In genomic region chr17:15232517-15232915, GRCh38 we compare ENCODE assay signal across 25 cellular contexts. TPM values are rescaled to one million over a fixed set of nuclear protein-coding genes. Genes with fewer than 3 reads are reported as not detected.
DNase-seq lines count a peak whose midpoint lies in the region; ATAC-seq and TF ChIP-seq lines count a peak whose summit lies in the region.
"Had no signal": no experiment of that assay in that cellular context is flagged by ENCODE, and none has a peak within 500 bp of the region (broad histone marks: within the 10 kb centered on the region; RNA-seq: fewer than 3 reads in every experiment).

No MANE protein-coding gene starts in this region.

- intact Hi-C loops in IMR-90 (cut with micrococcal nuclease) = no loop called here
- intact Hi-C loops in heart right ventricle (cut with DNase I) = loop anchor here in 1 of 10 donors (10.0 kb wide), 1 partner anchor 58 kb away; no protein-coding TSS in a partner anchor
- intact Hi-C loops in sciatic nerve (cut with DNase I) = no loop called here

- no peak overlapping the region for H4K91ac ChIP-seq in IMR-90 (ENCODE audit: insufficient read depth, low read depth, low read length)

- H3K9ac ChIP-seq in IMR-90 (ENCODE audit: low read depth, low read length) = no peak overlapping the region

- no peak overlapping the region for H3K4ac ChIP-seq in IMR-90 (ENCODE audit: low read depth, low read length)

- H3K9me3 ChIP-seq in IMR-90 (ENCODE audit: control insufficient read depth, insufficient read depth, low read length) (no peaks in the 10 kb centered on the region), heart right ventricle (no peaks in the 10 kb centered on the region)
- H3K9me3 ChIP-seq: ascending aorta, BE2C, mucosa of descending colon, testis had no signal

- CTCF ChIA-PET in IMR-90 (lab: Yijun Ruan, JAX) = interaction anchor here (1.7 kb wide), 1 partner anchor 24 kb away, joined by 4 read pairs; no protein-coding TSS in a partner anchor

- in situ Hi-C loops in IMR-90 (cut with MboI; ENCODE audit: low sequenced_read_pairs) = no loop called here

- H3K27ac Mint-ChIP-seq in progenitor cell of endocrine pancreas = no peak overlapping the region
- H3K27ac Mint-ChIP-seq: activated CD4-positive, alpha-beta T cell treated with anti-CD3 and anti-CD28 coated beads, Interleukin-2, amount 10 ng/mL, durations not matched to agents 7 days and 5 days; stimulated activated effector memory CD8-positive, alpha-beta T cell treated with anti-CD3 and anti-CD28 coated beads, Interleukin-12 subunit alpha, Interleukin-12 subunit beta, amount 100 ng/mL, for 72 hours had no signal

- no peak overlapping the region for H2BK15ac ChIP-seq in IMR-90 (ENCODE audit: low read depth, low read length)

- DNase-seq in IMR-90 = no peak
- peak; percentile 8 to 20 for DNase-seq in cardiac fibroblast (ENCODE audit: low read depth in 2 of 2)
- peak in 1 of 2 donors; percentile 60 for DNase-seq in heart right ventricle
- no peak for DNase-seq in sciatic nerve (ENCODE audit: low spot score)
- no peak for DNase-seq in activated CD8-positive, alpha-beta memory T cell treated with anti-CD3 and anti-CD28 coated beads for 24 hours
- DNase-seq in progenitor cell of endocrine pancreas (ENCODE audit: low spot score, unreplicated experiment) = no peak
- no peak for DNase-seq in HuH-7.5 (ENCODE audit: low spot score)
- DNase-seq: activated CD4-positive, alpha-beta T cell treated with anti-CD3 and anti-CD28 coated beads, Interleukin-2, amount 10 ng/mL, durations not matched to agents 7 days and 5 days; activated naive CD4-positive, alpha-beta T cell treated with anti-CD3 and anti-CD28 coated beads, Interleukin-2, amount 50 U/mL, for 16 hours; BE2C; cerebellar nuclear complex; DMS79; GF-D8; mucosa of descending colon; NCI-H146; testis; WERI-Rb-1 had no signal

- peaks cover 68% of the 10 kb centered on the region for H3K36me3 ChIP-seq in IMR-90 (ENCODE audit: control insufficient read depth, insufficient read depth, low read length)
- H3K36me3 ChIP-seq in heart right ventricle = peaks cover 0 to 100% (median 64%) of the 10 kb centered on the region in 9 donors
- H3K36me3 ChIP-seq: BE2C, WERI-Rb-1 had no signal

- peaks cover 0 to 38% of the 10 kb centered on the region in 2 experiments; a peak in 1 of 4 replicates for H3K79me1 ChIP-seq in IMR-90 (ENCODE audit: low read depth in 1 of 2, low read length in 2 of 2)

- dilution Hi-C loops in IMR-90 (cut with HindIII; ENCODE audit: low sequenced_read_pairs, unreplicated experiment) = no loop called here

- H3K4me3 Mint-ChIP-seq in progenitor cell of endocrine pancreas (ENCODE audit: low read depth) = no peak overlapping the region
- H3K4me3 Mint-ChIP-seq: activated CD4-positive, alpha-beta T cell treated with anti-CD3 and anti-CD28 coated beads, Interleukin-2, amount 10 ng/mL, durations not matched to agents 7 days and 5 days; stimulated activated effector memory CD8-positive, alpha-beta T cell treated with anti-CD3 and anti-CD28 coated beads, Interleukin-12 subunit alpha, Interleukin-12 subunit beta, amount 100 ng/mL, for 72 hours had no signal

- H2AK5ac ChIP-seq in IMR-90 (ENCODE audit: low read depth, low read length) = no peak overlapping the region

- no peak overlapping the region for H4K5ac ChIP-seq in IMR-90 (ENCODE audit: low read depth, low read length)

- H2AFZ ChIP-seq in IMR-90 (replicated peaks; ENCODE audit: low read length, poor library complexity) = no peak overlapping the region
- H2AFZ ChIP-seq: hepatocyte had no signal

- H3K27me3 ChIP-seq in IMR-90 (ENCODE audit: control insufficient read depth, insufficient read depth, low read length) = no peaks in the 10 kb centered on the region
- no peaks in the 10 kb centered on the region for H3K27me3 ChIP-seq in heart right ventricle
- H3K27me3 ChIP-seq: ascending aorta, BE2C, hepatocyte, testis had no signal

- H3K18ac ChIP-seq in IMR-90 (ENCODE audit: low read depth, low read length) = no peak overlapping the region

- no peaks in the 10 kb centered on the region for H3K36me3 Mint-ChIP-seq in progenitor cell of endocrine pancreas (ENCODE audit: insufficient read depth)
- H3K36me3 Mint-ChIP-seq: stimulated activated effector memory CD8-positive, alpha-beta T cell treated with anti-CD3 and anti-CD28 coated beads, Interleukin-12 subunit alpha, Interleukin-12 subunit beta, amount 100 ng/mL, for 72 hours had no signal

- H2BK5ac ChIP-seq in IMR-90 (ENCODE audit: low read depth, low read length, poor library complexity, severe bottlenecking) = no peak overlapping the region

- peaks cover 8% of the 10 kb centered on the region; the same call in 1 of the 2 replicates for H3K9me1 ChIP-seq in IMR-90 (ENCODE audit: insufficient read depth, low read length)

- no peak overlapping the region for H2BK20ac ChIP-seq in IMR-90 (ENCODE audit: low read depth, low read length)

- peaks cover 5% of the 10 kb centered on the region for H3K4me1 ChIP-seq in IMR-90 (ENCODE audit: control insufficient read depth, insufficient read depth, low read length)
- H3K4me1 ChIP-seq in heart right ventricle = peaks cover 13 to 75% (median 58%) of the 10 kb centered on the region in 9 donors
- H3K4me1 ChIP-seq: BE2C had no signal

- no peak overlapping the region for H3K27ac ChIP-seq in IMR-90 (ENCODE audit: insufficient read depth, low read length)
- H3K27ac ChIP-seq in heart right ventricle = peak overlapping the region in 9 of 10 donors; percentile 34 to 71 (median 58)
- H3K27ac ChIP-seq: ascending aorta, hepatocyte, testis, WERI-Rb-1 had no signal

- no peak overlapping the region for H3K4me3 ChIP-seq in IMR-90 (ENCODE audit: insufficient read depth, low read depth, low read length)
- no peak overlapping the region for H3K4me3 ChIP-seq in cardiac fibroblast (replicated peaks in 1 of 2; ENCODE audit: low read depth in 2 of 2, low read length in 2 of 2)
- no peak overlapping the region for H3K4me3 ChIP-seq in heart right ventricle
- H3K4me3 ChIP-seq: ascending aorta, hepatocyte, mucosa of descending colon, testis had no signal

- BruUV-seq in IMR-90 (replicated peaks; lab: Mats Ljungman, UMichigan) = no TSS peak

- no peak for TF ChIP-seq CTCF in IMR-90 (conservative IDR thresholded peaks at IDR 0.05; ENCODE audit: low read depth, low read length)
- TF ChIP-seq CTCF in cardiac fibroblast (IDR thresholded peaks at IDR 0.05; ENCODE audit: low read depth, low read length) = no peak
- no peak for TF ChIP-seq CTCF in heart right ventricle (IDR thresholded peaks at IDR 0.05)
- no peak for TF ChIP-seq CTCF in progenitor cell of endocrine pancreas (IDR thresholded peaks at IDR 0.05; ENCODE audit: unreplicated experiment)

- no peak overlapping the region for H3K56ac ChIP-seq in IMR-90 (ENCODE audit: extremely low read depth, insufficient read depth, low read length)

- H3K4me2 ChIP-seq in IMR-90 (ENCODE audit: low read depth, low read length) = no peak overlapping the region
- H3K4me2 ChIP-seq: hepatocyte had no signal

- H3K27me3 Mint-ChIP-seq in progenitor cell of endocrine pancreas = no peaks in the 10 kb centered on the region
- H3K27me3 Mint-ChIP-seq: activated CD4-positive, alpha-beta T cell treated with anti-CD3 and anti-CD28 coated beads, Interleukin-2, amount 10 ng/mL, durations not matched to agents 7 days and 5 days had no signal

- no peaks in the 10 kb centered on the region for H3K9me3 Mint-ChIP-seq in progenitor cell of endocrine pancreas (ENCODE audit: low read depth)
- H3K9me3 Mint-ChIP-seq: activated CD4-positive, alpha-beta T cell treated with anti-CD3 and anti-CD28 coated beads, Interleukin-2, amount 10 ng/mL, durations not matched to agents 7 days and 5 days; stimulated activated effector memory CD8-positive, alpha-beta T cell treated with anti-CD3 and anti-CD28 coated beads, Interleukin-12 subunit alpha, Interleukin-12 subunit beta, amount 100 ng/mL, for 72 hours had no signal

- no peak overlapping the region for H2AK9ac ChIP-seq in IMR-90 (replicated peaks; ENCODE audit: low read depth, low read length, poor library complexity)

- no peak for TF ChIP-seq POLR2A in IMR-90 (IDR thresholded peaks at IDR 0.05; ENCODE audit: low read depth, low read length)

- no peak overlapping the region for H4K8ac ChIP-seq in IMR-90 (ENCODE audit: low read depth in 2 of 2, low read length in 2 of 2)

- ATAC-seq in IMR-90 (ENCODE audit: low read depth) = peak; percentile 33
- peak; percentile 70 to 92 (median 88) for ATAC-seq in heart right ventricle
- ATAC-seq in sciatic nerve = peak; percentile 11
- ATAC-seq in GM18907 (IDR thresholded peaks at IDR 0.05; ENCODE audit: unreplicated experiment) = no peak
- ATAC-seq: Panc1 had no signal

- peaks cover 19% of the 10 kb centered on the region; the same call in 1 of the 2 replicates for H4K20me1 ChIP-seq in IMR-90 (ENCODE audit: insufficient read depth, low read length)

- H3K23ac ChIP-seq in IMR-90 (ENCODE audit: low read depth, low read length) = no peak overlapping the region

- H3K14ac ChIP-seq in IMR-90 (replicated peaks; ENCODE audit: low read depth, low read length) = no peak overlapping the region

- POLR2A ChIA-PET in IMR-90 (lab: Charles Lee; ENCODE audit: unreplicated experiment) = no interaction called here

- TF ChIP-seq RAD21 in IMR-90 (IDR thresholded peaks at IDR 0.05; ENCODE audit: low read length) = no peak

- no peak overlapping the region for H2BK120ac ChIP-seq in IMR-90 (ENCODE audit: low read depth, low read length)

- no CpG with 5 or more reads among the region's 3 CpGs for WGBS in IMR-90 (ENCODE audit: extremely low coverage in 2 of 2, insufficient read length in 1 of 2), 2 experiments
- WGBS in heart right ventricle, 2 donors = 32 to 38% methylated on average over 3 of the region's 3 CpGs

- no peaks in the 10 kb centered on the region for H3K4me1 Mint-ChIP-seq in progenitor cell of endocrine pancreas (ENCODE audit: low read depth)
- H3K4me1 Mint-ChIP-seq: stimulated activated effector memory CD8-positive, alpha-beta T cell treated with anti-CD3 and anti-CD28 coated beads, Interleukin-12 subunit alpha, Interleukin-12 subunit beta, amount 100 ng/mL, for 72 hours had no signal

TF ChIP-seq in IMR-90, 13 proteins besides CTCF, POLR2A, EP300 and RAD21 (continues in another document):
- no peak for TF ChIP-seq SMC3 (IDR thresholded peaks at IDR 0.05; ENCODE audit: low read depth, low read length)
- TF ChIP-seq RCOR1 (IDR thresholded peaks at IDR 0.05; ENCODE audit: insufficient replicate concordance, low read length) = no peak
- TF ChIP-seq NFE2L2 (IDR thresholded peaks at IDR 0.05; ENCODE audit: low read depth, low read length) = no peak
- no peak for TF ChIP-seq CEBPB (IDR thresholded peaks at IDR 0.05; ENCODE audit: low read depth, low read length)
- no peak for TF ChIP-seq MAFK (IDR thresholded peaks at IDR 0.05; ENCODE audit: low read depth, low read length)
- TF ChIP-seq MAZ (IDR thresholded peaks at IDR 0.05; ENCODE audit: borderline replicate concordance, low read depth, low read length) = no peak

RNA-seq across cellular contexts. Expression of gene PMP22, which starts 32.6 kb away (rescaled TPM):
- 33.5 and 39.2 TPM in 2 replicates for total RNA-seq in IMR-90 (2012; rRNA removed)
- 72.8 and 79.3 TPM in 2 replicates for polyA plus RNA-seq in IMR-90 (2012; rRNA removed)
- polyA plus RNA-seq in IMR-90 (2012; cell fraction: cytosol; rRNA removed) = 40.7 and 76.8 TPM in 2 replicates
- 20.7 and 30.4 TPM in 2 replicates for polyA plus RNA-seq in IMR-90 (2012; cell fraction: nucleus; rRNA removed; ENCODE audit: low replicate concordance)
- total RNA-seq in heart right ventricle = 100 to 1,000 TPM in 9 of 10 donors, 10 to 100 TPM in 1; 99.1 to 241 (median 158) TPM
- 100 to 1,000 TPM in 1 of 2 donors, 10 to 100 TPM in 1; 62.0 to 178 TPM for polyA plus RNA-seq in heart right ventricle
- 2,465 TPM for total RNA-seq in sciatic nerve
- total RNA-seq in progenitor cell of endocrine pancreas = 0.93 and 1.2 TPM in 2 replicates
- total RNA-seq: activated CD4-positive, alpha-beta T cell treated with anti-CD3 and anti-CD28 coated beads, Interleukin-2, amount 10 ng/mL, durations not matched to agents 7 days and 5 days; HT-29; T-helper 1 cell treated with Interleukin-12 subunit alpha and Interleukin-12 subunit beta and Interleukin-4 antibody, amounts not matched to agents 30 ng/mL and 1 ng/mL, for 36 hours had no signal
- polyA plus RNA-seq: neural cell had no signal

Comparison
In these comparisons a context has a peak if more than half of its experiments do, and no peak if none do; other contexts are left out.
1. DNase-seq: peak in cardiac fibroblast (2 of 2); none in IMR-90 (single experiment), sciatic nerve (single experiment), activated CD8-positive, alpha-beta memory T cell treated with anti-CD3 and anti-CD28 coated beads for 24 hours (single experiment), progenitor cell of endocrine pancreas (single experiment) and HuH-7.5 (single experiment).
2. RNA of gene PMP22, which starts 32.6 kb away (total RNA-seq): 2,465 TPM in sciatic nerve (single experiment), 99.1 to 241 TPM in heart right ventricle and 33.5 to 39.2 TPM in IMR-90; 0.93 to 1.2 TPM in progenitor cell of endocrine pancreas; every median in the first group is over 10 times any median in the second.